Comparison of ENCODE assay signal across 1 cellular context in the genomic region with DNA sequence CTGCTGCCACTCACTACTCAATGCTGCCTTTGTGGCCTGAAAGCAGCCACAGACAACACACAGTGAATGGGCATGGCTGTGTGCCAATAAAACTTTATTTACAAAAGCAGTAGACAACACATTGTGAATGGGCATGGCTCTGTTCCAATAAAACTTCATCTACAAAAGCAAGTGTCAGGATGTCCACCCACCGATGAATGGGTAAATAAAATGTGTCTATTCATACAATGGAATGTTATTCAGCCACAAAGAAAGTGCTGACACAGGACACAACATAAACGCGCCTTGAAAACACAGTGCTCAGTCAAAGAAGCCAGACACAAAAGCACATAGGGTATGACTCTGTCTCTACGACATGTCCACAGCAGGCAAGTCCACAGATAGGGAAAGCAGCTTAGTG.
TF ChIP-seq lines count a peak whose summit lies in the region.

No MANE protein-coding gene starts in this region.

TF ChIP-seq in HepG2, 621 proteins besides CTCF, POLR2A, EP300 and RAD21 (continued from another document):
- TF ChIP-seq, protein P1, sequence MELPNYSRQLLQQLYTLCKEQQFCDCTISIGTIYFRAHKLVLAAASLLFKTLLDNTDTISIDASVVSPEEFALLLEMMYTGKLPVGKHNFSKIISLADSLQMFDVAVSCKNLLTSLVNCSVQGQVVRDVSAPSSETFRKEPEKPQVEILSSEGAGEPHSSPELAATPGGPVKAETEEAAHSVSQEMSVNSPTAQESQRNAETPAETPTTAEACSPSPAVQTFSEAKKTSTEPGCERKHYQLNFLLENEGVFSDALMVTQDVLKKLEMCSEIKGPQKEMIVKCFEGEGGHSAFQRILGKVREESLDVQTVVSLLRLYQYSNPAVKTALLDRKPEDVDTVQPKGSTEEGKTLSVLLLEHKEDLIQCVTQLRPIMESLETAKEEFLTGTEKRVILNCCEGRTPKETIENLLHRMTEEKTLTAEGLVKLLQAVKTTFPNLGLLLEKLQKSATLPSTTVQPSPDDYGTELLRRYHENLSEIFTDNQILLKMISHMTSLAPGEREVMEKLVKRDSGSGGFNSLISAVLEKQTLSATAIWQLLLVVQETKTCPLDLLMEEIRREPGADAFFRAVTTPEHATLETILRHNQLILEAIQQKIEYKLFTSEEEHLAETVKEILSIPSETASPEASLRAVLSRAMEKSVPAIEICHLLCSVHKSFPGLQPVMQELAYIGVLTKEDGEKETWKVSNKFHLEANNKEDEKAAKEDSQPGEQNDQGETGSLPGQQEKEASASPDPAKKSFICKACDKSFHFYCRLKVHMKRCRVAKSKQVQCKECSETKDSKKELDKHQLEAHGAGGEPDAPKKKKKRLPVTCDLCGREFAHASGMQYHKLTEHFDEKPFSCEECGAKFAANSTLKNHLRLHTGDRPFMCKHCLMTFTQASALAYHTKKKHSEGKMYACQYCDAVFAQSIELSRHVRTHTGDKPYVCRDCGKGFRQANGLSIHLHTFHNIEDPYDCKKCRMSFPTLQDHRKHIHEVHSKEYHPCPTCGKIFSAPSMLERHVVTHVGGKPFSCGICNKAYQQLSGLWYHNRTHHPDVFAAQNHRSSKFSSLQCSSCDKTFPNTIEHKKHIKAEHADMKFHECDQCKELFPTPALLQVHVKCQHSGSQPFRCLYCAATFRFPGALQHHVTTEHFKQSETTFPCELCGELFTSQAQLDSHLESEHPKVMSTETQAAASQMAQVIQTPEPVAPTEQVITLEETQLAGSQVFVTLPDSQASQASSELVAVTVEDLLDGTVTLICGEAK (IDR thresholded peaks at IDR 0.05) = peak; percentile 56
- TF ChIP-seq, protein P1 (CRISPR knock-in tag; IDR thresholded peaks at IDR 0.05) = peak; percentile 97
- TF ChIP-seq MAFF (IDR thresholded peaks at IDR 0.05; ENCODE audit: low read depth, low read length) (peak; percentile 31; the same call in 1 of the 2 replicates), CBX1 (IDR thresholded peaks at IDR 0.05; ENCODE audit: low read depth) (no peak)
